ENCODE assay signal across 11 cellular contexts in the genomic region with DNA sequence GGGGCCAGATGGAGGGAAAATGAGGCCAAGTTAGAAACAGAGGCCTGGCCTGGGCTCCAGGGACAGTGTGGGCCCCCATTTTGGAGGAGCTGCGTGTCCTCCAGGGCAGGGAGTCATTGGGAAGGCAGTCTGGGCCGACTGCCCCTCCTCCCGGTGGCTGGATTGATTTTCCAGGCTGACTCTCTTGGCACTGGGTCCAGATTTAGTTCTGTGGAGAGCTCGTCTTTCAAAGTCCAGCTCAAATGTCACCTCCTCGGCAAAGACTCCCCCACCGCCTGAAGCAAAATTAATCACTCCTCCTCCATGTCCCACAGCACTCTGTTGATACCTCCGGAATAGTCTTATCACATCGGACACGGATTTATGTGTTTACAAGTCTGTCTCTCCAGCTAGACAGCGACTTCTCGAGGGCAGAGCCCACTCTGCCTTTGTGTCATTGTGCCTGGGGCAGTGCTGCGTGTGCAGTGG.
DNase-seq lines count a peak whose midpoint lies in the region; ATAC-seq and TF ChIP-seq lines count a peak whose summit lies in the region.
"Had no signal": no experiment of that assay in that cellular context is flagged by ENCODE, and none has a peak within 500 bp of the region (broad histone marks: within the 10 kb centered on the region; RNA-seq: fewer than 3 reads in every experiment).

No MANE protein-coding gene starts in this region.

- TF ChIP-seq CTCF in BJ (IDR thresholded peaks at IDR 0.05; ENCODE audit: insufficient read depth, low read depth, low read length), result 0 out of 2 replicates have a peak, but pooled peaks have one; percentile 19
- no peak for TF ChIP-seq CTCF in brain (conservative IDR thresholded peaks at IDR 0.05)
- TF ChIP-seq CTCF in sigmoid colon (IDR thresholded peaks at IDR 0.05), result no peak

- no peak overlapping the region for H3K4me3 ChIP-seq in BJ (ENCODE audit: low read depth, low read length)
- no peak overlapping the region for H3K4me3 ChIP-seq in sigmoid colon

- TF ChIP-seq EP300 in sigmoid colon (IDR thresholded peaks at IDR 0.05), result no peak

- intact Hi-C loops in sigmoid colon (cut with DNase I), result no loop called here

- H3K4me1 Mint-ChIP-seq in brain, result peaks cover 92% of the 10 kb centered on the region
- H3K4me1 Mint-ChIP-seq in activated T-cell treated with anti-CD3 and anti-CD28 coated beads, Interleukin-2, amount 50 U/mL, for 24 hours (ENCODE audit: low read depth), result peaks cover 16% of the 10 kb centered on the region

- WGBS in sigmoid colon, 2 donors, result 17 to 64% methylated on average over 12 of the region's 12 CpGs

- POLR2A ChIA-PET in BJ (lab: Charles Lee), result interaction anchor here (0.5 kb wide), 1 partner anchor 70 kb away, joined by 6 read pairs; no protein-coding TSS in a partner anchor

- CTCF ChIA-PET in BJ (lab: Yijun Ruan, JAX), result interaction anchor here (1.1 to 1.5 kb wide), 4 partner anchors 12 to 241 kb away, joined by 3 to 4 read pairs (median 3); no protein-coding TSS in a partner anchor

- peaks cover 0 to 16% (median 9%) of the 10 kb centered on the region in 4 donors for H3K4me1 ChIP-seq in sigmoid colon

- TF ChIP-seq POLR2A in sigmoid colon (IDR thresholded peaks at IDR 0.05), result no peak

- peaks cover 3% of the 10 kb centered on the region for H3K27me3 Mint-ChIP-seq in brain
- peaks cover 39% of the 10 kb centered on the region for H3K27me3 Mint-ChIP-seq in activated T-cell treated with anti-CD3 and anti-CD28 coated beads, Interleukin-2, amount 50 U/mL, for 24 hours

- H3K36me3 Mint-ChIP-seq in brain, result no peaks in the 10 kb centered on the region
- H3K36me3 Mint-ChIP-seq in activated T-cell treated with anti-CD3 and anti-CD28 coated beads, Interleukin-2, amount 50 U/mL, for 24 hours (ENCODE audit: low read depth), result no peaks in the 10 kb centered on the region
- H3K36me3 Mint-ChIP-seq: CD4-positive, CD25-positive, alpha-beta regulatory T cell had no signal

- DNase-seq in BJ (ENCODE audit: low read depth) (peak; percentile 56), NCI-H128 (lab: John Stamatoyannopoulos, UW; ENCODE audit: unreplicated experiment) (peak; percentile 28), medulla oblongata (ENCODE audit: extremely low spot score) (peak; percentile 49), sigmoid colon (no peak)
- no peak for DNase-seq in activated T-cell treated with anti-CD3 and anti-CD28 coated beads, Interleukin-2, amount 50 U/mL, for 24 hours
- DNase-seq in activated T-cell treated with anti-CD3 and anti-CD28 coated beads, Interleukin-2, amount 50 U/mL, for 48 hours, result no peak
- DNase-seq: CD4-positive, CD25-positive, alpha-beta regulatory T cell; cortex of kidney; NCI-H1694 treated with DMSO at 0.1 percent for 48 hours had no signal

- H3K27ac Mint-ChIP-seq in brain, result peak overlapping the region in 4 of 5 experiments; percentile 65 to 92 (median 84)
- H3K27ac Mint-ChIP-seq in activated T-cell treated with anti-CD3 and anti-CD28 coated beads, Interleukin-2, amount 50 U/mL, for 24 hours, result no peak overlapping the region
- H3K27ac Mint-ChIP-seq: CD4-positive, CD25-positive, alpha-beta regulatory T cell had no signal

- H3K9me3 ChIP-seq in sigmoid colon, result no peaks in the 10 kb centered on the region

- H3K4me3 Mint-ChIP-seq in brain, result peak overlapping the region in 3 of 5 experiments; percentile 16 to 47 (median 20)
- no peak overlapping the region for H3K4me3 Mint-ChIP-seq in activated T-cell treated with anti-CD3 and anti-CD28 coated beads, Interleukin-2, amount 50 U/mL, for 24 hours

- H3K36me3 ChIP-seq in BJ (ENCODE audit: control insufficient read depth, insufficient read depth, low read length), result no peaks in the 10 kb centered on the region
- no peaks in the 10 kb centered on the region for H3K36me3 ChIP-seq in sigmoid colon

- no peak overlapping the region for H3K27ac ChIP-seq in sigmoid colon

- ATAC-seq in HG03378 (IDR thresholded peaks at IDR 0.05; ENCODE audit: unreplicated experiment), result no peak

- H3K27me3 ChIP-seq in BJ (ENCODE audit: control insufficient read depth, insufficient read depth, low read length) (0 out of 2 replicates have a peak, but pooled peaks cover 1% of the 10 kb centered on the region), sigmoid colon (peaks cover 11 to 55% (median 28%) of the 10 kb centered on the region in 3 donors)

- H3K9me3 Mint-ChIP-seq in brain, result peaks cover 0 to 3% (median 0%) of the 10 kb centered on the region in 5 experiments
- H3K9me3 Mint-ChIP-seq in activated T-cell treated with anti-CD3 and anti-CD28 coated beads, Interleukin-2, amount 50 U/mL, for 24 hours, result no peaks in the 10 kb centered on the region

Comparison
In these comparisons a context has a peak if more than half of its experiments do, and no peak if none do; other contexts are left out.
1. DNase-seq: peak in BJ (single experiment), NCI-H128 (single experiment) and medulla oblongata (single experiment); none in activated T-cell treated with anti-CD3 and anti-CD28 coated beads, Interleukin-2, amount 50 U/mL, for 24 hours (single experiment), activated T-cell treated with anti-CD3 and anti-CD28 coated beads, Interleukin-2, amount 50 U/mL, for 48 hours (0 of 2) and sigmoid colon (single experiment).